ENCODE assay signal across 24 cellular contexts in genomic region chr10:116663342-116663741, GRCh38. TPM values are rescaled to one million over a fixed set of nuclear protein-coding genes. Genes with fewer than 3 reads are reported as not detected.
DNase-seq lines count a peak whose midpoint lies in the region; ATAC-seq, FAIRE-seq and TF ChIP-seq lines count a peak whose summit lies in the region.
"Had no signal": no experiment of that assay in that cellular context is flagged by ENCODE, and none has a peak within 500 bp of the region (broad histone marks: within the 10 kb centered on the region; RNA-seq: fewer than 3 reads in every experiment).

No MANE protein-coding gene starts in this region.

- H3K4me3 ChIP-seq in right atrium auricular region = no peak overlapping the region
- no peak overlapping the region for H3K4me3 ChIP-seq in left ventricle myocardium inferior
- H3K4me3 ChIP-seq in pancreas = no peak overlapping the region
- no peak overlapping the region for H3K4me3 ChIP-seq in foreskin fibroblast (ENCODE audit: low read depth in 1 of 2, low read length in 2 of 2)
- H3K4me3 ChIP-seq: A549, GM23338 had no signal

- ATAC-seq in pancreas = peak in 1 of 4 donors; percentile 0
- ATAC-seq: A549, GM23338 had no signal

- H3K9me3 Mint-ChIP-seq in H9 = no peaks in the 10 kb centered on the region
- H3K9me3 Mint-ChIP-seq: GM23338 had no signal

- H3K27ac Mint-ChIP-seq in H9 = no peak overlapping the region
- H3K27ac Mint-ChIP-seq: CD4-positive, alpha-beta memory T cell; GM23338 had no signal

- no peak overlapping the region for H3K4ac ChIP-seq in H9 (ENCODE audit: low read depth, low read length)

- no peak overlapping the region for H4K8ac ChIP-seq in H9 (replicated peaks; ENCODE audit: insufficient read length, low read depth, low read length)

- no peaks in the 10 kb centered on the region for H3K79me2 ChIP-seq in H9 (ENCODE audit: insufficient read depth, low read length)

- H3K14ac ChIP-seq in H9 (ENCODE audit: insufficient read depth, low read length) = no peak overlapping the region

- H3K4me1 ChIP-seq in right atrium auricular region (no peaks in the 10 kb centered on the region), left ventricle myocardium inferior (no peaks in the 10 kb centered on the region), H9 (ENCODE audit: insufficient read depth, low read length) (no peaks in the 10 kb centered on the region), pancreas (no peaks in the 10 kb centered on the region)
- H3K4me1 ChIP-seq: A549 had no signal

- no peak overlapping the region for H3T11ph ChIP-seq in H9 (ENCODE audit: low read length)

- H3K9me3 ChIP-seq in right atrium auricular region = peaks cover 0 to 3% of the 10 kb centered on the region in 2 donors
- peaks cover 4% of the 10 kb centered on the region for H3K9me3 ChIP-seq in left ventricle myocardium inferior (replicated peaks)
- no peaks in the 10 kb centered on the region for H3K9me3 ChIP-seq in H9 (ENCODE audit: control insufficient read depth, low read depth, low read length)
- H3K9me3 ChIP-seq in pancreas = no peaks in the 10 kb centered on the region
- H3K9me3 ChIP-seq: A549 had no signal

- H3K4me3 Mint-ChIP-seq in H9 = no peak overlapping the region
- H3K4me3 Mint-ChIP-seq: CD4-positive, alpha-beta memory T cell; GM23338 had no signal

- H2BK120ac ChIP-seq in H9 (ENCODE audit: low read depth, low read length, poor library complexity, severe bottlenecking) = no peak overlapping the region

- TF ChIP-seq CTCF in right atrium auricular region (IDR thresholded peaks at IDR 0.05) = no peak
- no peak for TF ChIP-seq CTCF in left ventricle myocardium inferior (IDR thresholded peaks at IDR 0.05; ENCODE audit: borderline replicate concordance)
- no peak for TF ChIP-seq CTCF in H9 (conservative IDR thresholded peaks at IDR 0.05)
- TF ChIP-seq CTCF in pancreas (IDR thresholded peaks at IDR 0.05) = no peak
- TF ChIP-seq CTCF in foreskin fibroblast (IDR thresholded peaks at IDR 0.05; ENCODE audit: low read depth, low read length) = no peak

- H3K23me2 ChIP-seq in H9 (ENCODE audit: insufficient read length, low read depth, low read length, poor library complexity, severe bottlenecking) = no peaks in the 10 kb centered on the region

- intact Hi-C loops in left ventricle myocardium inferior (cut with micrococcal nuclease) = no loop called here
- intact Hi-C loops in pancreas (cut with DNase I) = no loop called here

- no peak overlapping the region for H2AK5ac ChIP-seq in H9 (ENCODE audit: insufficient read length, low read length)

- H2BK20ac ChIP-seq in H9 (ENCODE audit: low read depth, low read length, poor library complexity, severe bottlenecking) = no peak overlapping the region

- no peaks in the 10 kb centered on the region; a peak in 1 of 4 replicates for H3K4me1 Mint-ChIP-seq in H9
- H3K4me1 Mint-ChIP-seq: CD4-positive, alpha-beta memory T cell; GM23338 had no signal

- no peaks in the 10 kb centered on the region for H3K79me1 ChIP-seq in H9 (ENCODE audit: insufficient read depth, low read depth, low read length, poor library complexity, severe bottlenecking)

- DNase-seq in right atrium auricular region (ENCODE audit: low spot score) (peak; percentile 38), left ventricle myocardium inferior (no peak), H9 (peak; percentile 16), pancreas (peak in 4 of 6 donors; percentile 52 to 82 (median 68)), foreskin fibroblast (no peak)
- no peak for DNase-seq in stimulated activated CD8-positive, alpha-beta memory T cell treated with anti-CD3 and anti-CD28 coated beads, Interleukin-4, amount 100 ng/mL, for 48 hours
- DNase-seq: 8988T; ACHN; C1 segment of cervical spinal cord; Calu3; CD4-positive, alpha-beta memory T cell; COR-L47; DMS53; DMS79 treated with DMSO at 0.1 percent for 48 hours; GF-D8; HCEC 1CT had no signal

- no peak overlapping the region for H3K18ac ChIP-seq in H9 (ENCODE audit: insufficient read length, low read depth, low read length)

- no peak overlapping the region for H2BK12ac ChIP-seq in H9 (ENCODE audit: insufficient read length, low read depth, low read length)

- H3K36me3 ChIP-seq in right atrium auricular region (no peaks in the 10 kb centered on the region), left ventricle myocardium inferior (no peaks in the 10 kb centered on the region), pancreas (no peaks in the 10 kb centered on the region)

- H3K4me2 ChIP-seq in H9 (ENCODE audit: insufficient read depth, insufficient read length, low read length) = no peak overlapping the region
- H3K4me2 ChIP-seq: A549, GM23338 had no signal

- no peak overlapping the region for H3K9ac ChIP-seq in H9 (ENCODE audit: extremely low read depth, insufficient read length, low read length)

- H4K91ac ChIP-seq in H9 (ENCODE audit: insufficient read length, low read depth, low read length) = no peak overlapping the region

- H3K27me3 Mint-ChIP-seq in H9 (ENCODE audit: low read depth) = no peaks in the 10 kb centered on the region

- no CpG with 5 or more reads among the region's 7 CpGs for WGBS in H9 (ENCODE audit: extremely low coverage, insufficient read length, low lambda C conversion rate)
- WGBS in pancreas, 2 donors = 57 to 62% methylated on average over 7 of the region's 7 CpGs

- H4K5ac ChIP-seq in H9 (ENCODE audit: insufficient read length, low read depth, low read length) = no peak overlapping the region

- no peak overlapping the region for H2AFZ ChIP-seq in H9 (ENCODE audit: low read length)
- H2AFZ ChIP-seq: GM23338 had no signal

- H2BK5ac ChIP-seq in H9 (ENCODE audit: insufficient read length, low read length) = no peak overlapping the region

- H3K27me3 ChIP-seq in right atrium auricular region (no peaks in the 10 kb centered on the region), left ventricle myocardium inferior (ENCODE audit: low read depth) (peaks cover 42% of the 10 kb centered on the region), H9 (ENCODE audit: insufficient read depth, low read length) (no peaks in the 10 kb centered on the region), pancreas (no peaks in the 10 kb centered on the region)

- no peak overlapping the region for H2BK15ac ChIP-seq in H9 (ENCODE audit: low read depth, low read length)

- H3K27ac ChIP-seq in right atrium auricular region = no peak overlapping the region
- no peak overlapping the region for H3K27ac ChIP-seq in left ventricle myocardium inferior (replicated peaks)
- H3K27ac ChIP-seq in H9 (ENCODE audit: insufficient read length, low read depth, low read length) = no peak overlapping the region
- peak overlapping the region in 1 of 4 donors; percentile 60 for H3K27ac ChIP-seq in pancreas
- H3K27ac ChIP-seq: A549 had no signal

- H3K36me3 Mint-ChIP-seq in H9 (ENCODE audit: insufficient read depth in 1 of 3, low read depth in 3 of 3) = peaks cover 10 to 43% (median 43%) of the 10 kb centered on the region in 3 experiments; a peak in 6 of 7 replicates
- H3K36me3 Mint-ChIP-seq: CD4-positive, alpha-beta memory T cell had no signal

- no peaks in the 10 kb centered on the region for H4K20me1 ChIP-seq in H9 (ENCODE audit: control insufficient read depth, insufficient read depth, insufficient read length)

- H3K56ac ChIP-seq in H9 (ENCODE audit: insufficient read length, low read depth, low read length) = no peak overlapping the region

- FAIRE-seq in pancreas (lab: Jason Lieb, UNC) = no peak
- FAIRE-seq: A549, GM12891, GM18507, H54 had no signal

- no peak overlapping the region for H3K23ac ChIP-seq in H9 (ENCODE audit: insufficient read length, low read depth, low read length)

RNA-seq across cellular contexts. Expression of gene PNLIPRP2, which starts 42.6 kb away (rescaled TPM):
- total RNA-seq in right atrium auricular region (not detected), left ventricle myocardium inferior (not detected), H9 (2021) (0.24 and 0.26 TPM in 2 replicates), pancreas (1,000 to 10,000 TPM in 5 of 6 donors, 100 to 1,000 TPM in 1; 455 to 7,545 (median 2,236) TPM)
- polyA plus RNA-seq in pancreas = 1,000 to 10,000 TPM; 1,594 to 2,679 TPM
- total RNA-seq: Calu3; CD4-positive, alpha-beta memory T cell; Daoy; G401; GM23338 had no signal
- polyA plus RNA-seq: BJ; CD4-positive, alpha-beta memory T cell had no signal

Comparison
In these comparisons a context has a peak if more than half of its experiments do, and no peak if none do; other contexts are left out.
1. DNase-seq: peak in right atrium auricular region (single experiment), H9 (single experiment) and pancreas (4 of 6); none in left ventricle myocardium inferior (single experiment), stimulated activated CD8-positive, alpha-beta memory T cell treated with anti-CD3 and anti-CD28 coated beads, Interleukin-4, amount 100 ng/mL, for 48 hours (single experiment) and foreskin fibroblast (0 of 2).
2. RNA of gene PNLIPRP2, which starts 42.6 kb away (total RNA-seq): 455 to 7,545 TPM in pancreas; 0.24 to 0.26 TPM in H9, not detected in right atrium auricular region and not detected in left ventricle myocardium inferior (single experiment); every median in the first group is over 100 times any median in the second.